Comparison of ENCODE assay signal across 16 cellular contexts in genomic region chr11:116420770-116421528, GRCh38.
DNase-seq lines count a peak whose midpoint lies in the region; ATAC-seq and TF ChIP-seq lines count a peak whose summit lies in the region.
"Had no signal": no experiment of that assay in that cellular context is flagged by ENCODE, and none has a peak within 500 bp of the region (broad histone marks: within the 10 kb centered on the region; RNA-seq: fewer than 3 reads in every experiment).

No MANE protein-coding gene starts in this region.

- H3K27me3 Mint-ChIP-seq in neural progenitor cell (ENCODE audit: insufficient read depth, low read depth) (peaks cover 11% of the 10 kb centered on the region), natural killer cell (ENCODE audit: low read depth in 2 of 2) (peaks cover 11 to 15% of the 10 kb centered on the region in 2 donors)

- peaks cover 67% of the 10 kb centered on the region for H3K4me1 Mint-ChIP-seq in neural progenitor cell
- H3K4me1 Mint-ChIP-seq in natural killer cell: no peaks in the 10 kb centered on the region

- in situ Hi-C loops in astrocyte of the spinal cord (cut with HindIII; ENCODE audit: low sequenced_read_pairs): no loop called here

- POLR2A ChIA-PET in HEK293 (lab: Yijun Ruan, JAX): no interaction called here

- H3K4me2 ChIP-seq in neural progenitor cell: no peak overlapping the region

- CTCF ChIA-PET in HEK293 (lab: Yijun Ruan, JAX): no interaction called here

- H4K20me1 ChIP-seq in neural progenitor cell (ENCODE audit: low read depth): no peaks in the 10 kb centered on the region

- H3K27me3 ChIP-seq in neural progenitor cell: no peaks in the 10 kb centered on the region

- intact Hi-C loops in natural killer cell (cut with micrococcal nuclease): no loop called here

- H3K9me3 Mint-ChIP-seq in neural progenitor cell (peaks cover 8% of the 10 kb centered on the region), natural killer cell (no peaks in the 10 kb centered on the region)
- H3K9me3 Mint-ChIP-seq: activated CD8-positive, alpha-beta T cell treated with anti-CD3 and anti-CD28 coated beads for 36 hours; T-helper 2 cell treated with Interferon-gamma antibody and Interleukin-4, amounts not matched to agents 5 μg/mL and 100 μg/mL, for 36 hours had no signal

- H3F3A ChIP-seq in neural progenitor cell (ENCODE audit: low read depth): no peaks in the 10 kb centered on the region

- H3K27ac ChIP-seq in HEK293 (ENCODE audit: extremely low read depth, low read depth, low read length) (no peak overlapping the region), neural progenitor cell (no peak overlapping the region)
- H3K27ac ChIP-seq: spleen, tibial artery had no signal

- H3K4me1 ChIP-seq in HEK293 (ENCODE audit: control insufficient read depth, insufficient read depth, low read length) (no peaks in the 10 kb centered on the region), neural progenitor cell (peaks cover 10% of the 10 kb centered on the region)
- H3K4me1 ChIP-seq: spleen, tibial artery had no signal

- no peak overlapping the region for H3K4me3 ChIP-seq in HEK293 (ENCODE audit: low read depth, low read length)
- H3K4me3 ChIP-seq in astrocyte of the spinal cord (ENCODE audit: low read depth, low read length): no peak overlapping the region
- no peak overlapping the region for H3K4me3 ChIP-seq in neural progenitor cell
- H3K4me3 ChIP-seq: spleen, tibial artery had no signal

- H3K79me2 ChIP-seq in neural progenitor cell (ENCODE audit: low read depth): no peaks in the 10 kb centered on the region

- peaks cover 8% of the 10 kb centered on the region for H3K36me3 Mint-ChIP-seq in neural progenitor cell
- no peaks in the 10 kb centered on the region for H3K36me3 Mint-ChIP-seq in natural killer cell

- H3K27ac Mint-ChIP-seq in neural progenitor cell: peak overlapping the region; percentile 81
- H3K27ac Mint-ChIP-seq in natural killer cell: no peak overlapping the region
- H3K27ac Mint-ChIP-seq: activated CD8-positive, alpha-beta T cell treated with anti-CD3 and anti-CD28 coated beads for 36 hours; T-helper 2 cell treated with Interferon-gamma antibody and Interleukin-4, amounts not matched to agents 5 μg/mL and 100 μg/mL, for 36 hours had no signal

- ATAC-seq in HG02981 (IDR thresholded peaks at IDR 0.05; ENCODE audit: unreplicated experiment) (no peak), natural killer cell (no peak), GM18520 (IDR thresholded peaks at IDR 0.05; ENCODE audit: unreplicated experiment) (no peak)
- ATAC-seq: activated CD8-positive, alpha-beta T cell treated with anti-CD3 and anti-CD28 coated beads for 36 hours had no signal

- H3K36me3 ChIP-seq in HEK293 (ENCODE audit: control insufficient read depth in 2 of 2, insufficient read depth in 1 of 2, low read length in 2 of 2) (no peaks in the 10 kb centered on the region), neural progenitor cell (no peaks in the 10 kb centered on the region)
- H3K36me3 ChIP-seq: spleen, tibial artery had no signal

- H3K9me3 ChIP-seq in HEK293 (ENCODE audit: control insufficient read depth, insufficient read depth, low read depth, low read length) (no peaks in the 10 kb centered on the region), neural progenitor cell (ENCODE audit: low read depth) (no peaks in the 10 kb centered on the region)
- H3K9me3 ChIP-seq: Caco-2, spleen, tibial artery had no signal

- no peak overlapping the region for H2AFZ ChIP-seq in neural progenitor cell (replicated peaks)

- H3K4me3 Mint-ChIP-seq in neural progenitor cell (no peak overlapping the region), natural killer cell (no peak overlapping the region)
- H3K4me3 Mint-ChIP-seq: activated CD8-positive, alpha-beta T cell treated with anti-CD3 and anti-CD28 coated beads for 36 hours; T-helper 2 cell treated with Interferon-gamma antibody and Interleukin-4, amounts not matched to agents 5 μg/mL and 100 μg/mL, for 36 hours had no signal

- no peak overlapping the region for H3K9ac ChIP-seq in neural progenitor cell

- no peak for TF ChIP-seq CTCF in HEK293 (tag by site-specific recombination; IDR thresholded peaks at IDR 0.05)
- no peak for TF ChIP-seq CTCF in astrocyte of the spinal cord (IDR thresholded peaks at IDR 0.05; ENCODE audit: low read depth, low read length)
- TF ChIP-seq CTCF in neural progenitor cell (IDR thresholded peaks at IDR 0.05): no peak
- TF ChIP-seq CTCF in natural killer cell (IDR thresholded peaks at IDR 0.05): no peak

- DNase-seq in NCI-H510A treated with DMSO at 0.1 percent for 48 hours (lab: John Stamatoyannopoulos, UW) (peak; percentile 46), astrocyte of the spinal cord (ENCODE audit: low read depth, low spot score) (peak; percentile 6), neural progenitor cell (ENCODE audit: low spot score) (no peak), natural killer cell (no peak)
- DNase-seq: activated CD8-positive, alpha-beta T cell treated with anti-CD3 and anti-CD28 coated beads for 36 hours; activated naive CD4-positive, alpha-beta T cell; Caco-2; cortex of kidney; foreskin fibroblast; NCI-H1930; spleen; tibial artery had no signal

TF ChIP-seq in HEK293, 187 proteins besides CTCF, POLR2A, EP300 and RAD21:
- TF ChIP-seq, protein P1, sequence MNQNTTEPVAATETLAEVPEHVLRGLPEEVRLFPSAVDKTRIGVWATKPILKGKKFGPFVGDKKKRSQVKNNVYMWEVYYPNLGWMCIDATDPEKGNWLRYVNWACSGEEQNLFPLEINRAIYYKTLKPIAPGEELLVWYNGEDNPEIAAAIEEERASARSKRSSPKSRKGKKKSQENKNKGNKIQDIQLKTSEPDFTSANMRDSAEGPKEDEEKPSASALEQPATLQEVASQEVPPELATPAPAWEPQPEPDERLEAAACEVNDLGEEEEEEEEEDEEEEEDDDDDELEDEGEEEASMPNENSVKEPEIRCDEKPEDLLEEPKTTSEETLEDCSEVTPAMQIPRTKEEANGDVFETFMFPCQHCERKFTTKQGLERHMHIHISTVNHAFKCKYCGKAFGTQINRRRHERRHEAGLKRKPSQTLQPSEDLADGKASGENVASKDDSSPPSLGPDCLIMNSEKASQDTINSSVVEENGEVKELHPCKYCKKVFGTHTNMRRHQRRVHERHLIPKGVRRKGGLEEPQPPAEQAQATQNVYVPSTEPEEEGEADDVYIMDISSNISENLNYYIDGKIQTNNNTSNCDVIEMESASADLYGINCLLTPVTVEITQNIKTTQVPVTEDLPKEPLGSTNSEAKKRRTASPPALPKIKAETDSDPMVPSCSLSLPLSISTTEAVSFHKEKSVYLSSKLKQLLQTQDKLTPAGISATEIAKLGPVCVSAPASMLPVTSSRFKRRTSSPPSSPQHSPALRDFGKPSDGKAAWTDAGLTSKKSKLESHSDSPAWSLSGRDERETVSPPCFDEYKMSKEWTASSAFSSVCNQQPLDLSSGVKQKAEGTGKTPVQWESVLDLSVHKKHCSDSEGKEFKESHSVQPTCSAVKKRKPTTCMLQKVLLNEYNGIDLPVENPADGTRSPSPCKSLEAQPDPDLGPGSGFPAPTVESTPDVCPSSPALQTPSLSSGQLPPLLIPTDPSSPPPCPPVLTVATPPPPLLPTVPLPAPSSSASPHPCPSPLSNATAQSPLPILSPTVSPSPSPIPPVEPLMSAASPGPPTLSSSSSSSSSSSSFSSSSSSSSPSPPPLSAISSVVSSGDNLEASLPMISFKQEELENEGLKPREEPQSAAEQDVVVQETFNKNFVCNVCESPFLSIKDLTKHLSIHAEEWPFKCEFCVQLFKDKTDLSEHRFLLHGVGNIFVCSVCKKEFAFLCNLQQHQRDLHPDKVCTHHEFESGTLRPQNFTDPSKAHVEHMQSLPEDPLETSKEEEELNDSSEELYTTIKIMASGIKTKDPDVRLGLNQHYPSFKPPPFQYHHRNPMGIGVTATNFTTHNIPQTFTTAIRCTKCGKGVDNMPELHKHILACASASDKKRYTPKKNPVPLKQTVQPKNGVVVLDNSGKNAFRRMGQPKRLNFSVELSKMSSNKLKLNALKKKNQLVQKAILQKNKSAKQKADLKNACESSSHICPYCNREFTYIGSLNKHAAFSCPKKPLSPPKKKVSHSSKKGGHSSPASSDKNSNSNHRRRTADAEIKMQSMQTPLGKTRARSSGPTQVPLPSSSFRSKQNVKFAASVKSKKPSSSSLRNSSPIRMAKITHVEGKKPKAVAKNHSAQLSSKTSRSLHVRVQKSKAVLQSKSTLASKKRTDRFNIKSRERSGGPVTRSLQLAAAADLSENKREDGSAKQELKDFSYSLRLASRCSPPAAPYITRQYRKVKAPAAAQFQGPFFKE (tag by site-specific recombination; IDR thresholded peaks at IDR 0.05; ENCODE audit: borderline replicate concordance): no peak
- TF ChIP-seq ZBTB17 (tag by site-specific recombination; IDR thresholded peaks at IDR 0.05) (peak; percentile 26), ZSCAN23 (tag by site-specific recombination; IDR thresholded peaks at IDR 0.05) (no peak), HOXD13 (CRISPR knock-in tag; IDR thresholded peaks at IDR 0.05; ENCODE audit: borderline replicate concordance) (no peak), KLF10 (tag by site-specific recombination; IDR thresholded peaks at IDR 0.05) (peak; percentile 27; the same call in 1 of the 2 replicates), KLF17 (tag by site-specific recombination; IDR thresholded peaks at IDR 0.05) (peak; percentile 50; the same call in 1 of the 2 replicates)
- TF ChIP-seq, protein P2, sequence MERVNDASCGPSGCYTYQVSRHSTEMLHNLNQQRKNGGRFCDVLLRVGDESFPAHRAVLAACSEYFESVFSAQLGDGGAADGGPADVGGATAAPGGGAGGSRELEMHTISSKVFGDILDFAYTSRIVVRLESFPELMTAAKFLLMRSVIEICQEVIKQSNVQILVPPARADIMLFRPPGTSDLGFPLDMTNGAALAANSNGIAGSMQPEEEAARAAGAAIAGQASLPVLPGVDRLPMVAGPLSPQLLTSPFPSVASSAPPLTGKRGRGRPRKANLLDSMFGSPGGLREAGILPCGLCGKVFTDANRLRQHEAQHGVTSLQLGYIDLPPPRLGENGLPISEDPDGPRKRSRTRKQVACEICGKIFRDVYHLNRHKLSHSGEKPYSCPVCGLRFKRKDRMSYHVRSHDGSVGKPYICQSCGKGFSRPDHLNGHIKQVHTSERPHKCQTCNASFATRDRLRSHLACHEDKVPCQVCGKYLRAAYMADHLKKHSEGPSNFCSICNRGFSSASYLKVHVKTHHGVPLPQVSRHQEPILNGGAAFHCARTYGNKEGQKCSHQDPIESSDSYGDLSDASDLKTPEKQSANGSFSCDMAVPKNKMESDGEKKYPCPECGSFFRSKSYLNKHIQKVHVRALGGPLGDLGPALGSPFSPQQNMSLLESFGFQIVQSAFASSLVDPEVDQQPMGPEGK (tag by site-specific recombination; IDR thresholded peaks at IDR 0.05): no peak
TF ChIP-seq in HEK293: peak in this region for 3.

Comparison
In these comparisons a context has a peak if more than half of its experiments do, and no peak if none do; other contexts are left out.
1. DNase-seq: peak in NCI-H510A treated with DMSO at 0.1 percent for 48 hours (single experiment) and astrocyte of the spinal cord (single experiment); none in neural progenitor cell (single experiment) and natural killer cell (single experiment).